8 cellular contexts compared by ENCODE assay signal in the genomic region with DNA sequence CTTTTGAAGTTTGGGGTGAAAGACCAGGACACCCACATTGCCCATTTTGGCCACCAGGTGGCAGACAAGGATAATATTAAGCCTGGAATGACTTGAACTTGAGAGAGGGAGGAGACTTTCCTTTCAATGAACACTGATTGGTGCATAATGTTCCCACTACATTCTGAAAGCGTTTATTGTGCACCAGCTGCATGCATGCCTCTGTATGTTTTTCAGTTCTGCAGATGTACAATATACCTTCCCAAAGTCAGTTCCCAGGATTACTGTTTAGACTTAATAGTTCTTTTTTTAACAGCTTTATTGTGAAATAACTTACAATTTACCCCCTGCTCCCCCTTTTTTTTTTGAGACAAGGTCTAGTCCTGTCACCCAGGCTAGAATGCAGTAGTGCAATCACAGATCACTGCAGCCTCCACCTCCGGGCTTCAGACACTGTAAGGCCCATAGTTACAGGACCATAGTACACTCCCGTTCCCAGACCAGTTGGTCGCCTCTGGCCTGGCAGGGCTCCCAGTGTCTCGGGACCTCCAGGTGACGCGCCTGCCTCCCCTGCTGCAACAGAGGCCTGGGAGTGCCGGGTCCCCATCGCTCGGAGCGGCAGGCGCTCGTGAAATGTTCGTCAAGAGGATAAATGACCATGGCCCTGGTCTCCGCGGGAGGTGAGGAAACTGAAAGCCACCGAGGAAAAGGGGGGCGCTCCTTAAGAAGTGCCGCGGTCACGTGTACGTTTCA. TPM values are rescaled to one million over a fixed set of nuclear protein-coding genes. Genes with fewer than 3 reads are reported as not detected.
DNase-seq lines count a peak whose midpoint lies in the region; ATAC-seq and TF ChIP-seq lines count a peak whose summit lies in the region.

No MANE protein-coding gene starts in this region.

- DNase-seq in Right ventricle myocardium inferior (ENCODE audit: missing footprints), result peak; percentile 80
- no peak for DNase-seq in cardiac septum (ENCODE audit: low spot score)
- peak; percentile 56 for DNase-seq in NCI-H526 treated with DMSO at 0.1 percent for 48 hours (lab: John Stamatoyannopoulos, UW)
- DNase-seq in activated CD4-positive, alpha-beta T cell treated with anti-CD3 and anti-CD28 coated beads, Interleukin-2, amount 50 U/mL, for 1 hour, result peak; percentile 85
- DNase-seq in dermis microvascular lymphatic vessel endothelial cell (ENCODE audit: low read depth in 2 of 2), result peak; percentile 71 to 80
- DNase-seq in lower leg skin (ENCODE audit: low spot score in 2 of 2), result peak; percentile 79 to 95
- peak; percentile 75 to 76 for DNase-seq in stimulated activated CD4-positive, alpha-beta T cell treated with anti-CD3 and anti-CD28 coated beads, Interleukin-4, amount 100 ng/mL, for 4 hours

- intact Hi-C loops in Right ventricle myocardium inferior (cut with DNase I) (loop anchor here (10.0 kb wide), 1 partner anchor 447 kb away; a partner anchor contains a TSS), cardiac septum (cut with DNase I) (loop anchor here (1.0 kb wide), 1 partner anchor 52 kb away; no protein-coding TSS in a partner anchor), lower leg skin (cut with DNase I; ENCODE audit: low total_unique reads) (no loop called here)

- H3K4me3 ChIP-seq in lower leg skin (ENCODE audit: low read depth, poor library complexity, severe bottlenecking), result peak overlapping the region; percentile 38

- TF ChIP-seq CTCF in lower leg skin (IDR thresholded peaks at IDR 0.05), result peak; percentile 53 to 83 (median 66)

- TF ChIP-seq POLR2A in lower leg skin (IDR thresholded peaks at IDR 0.05), result no peak

- ATAC-seq in Right ventricle myocardium inferior, result peak; percentile 74
- peak; percentile 65 for ATAC-seq in HG03280 (IDR thresholded peaks at IDR 0.05; ENCODE audit: unreplicated experiment)

- WGBS in lower leg skin, 2 donors, result 0 to 1% methylated on average over 22 of the region's 22 CpGs

RNA-seq across cellular contexts. Expression of a gene that starts 12.2 kb away (rescaled TPM):
- total RNA-seq in Right ventricle myocardium inferior (126 TPM), cardiac septum (64.0 TPM), dermis microvascular lymphatic vessel endothelial cell (13.1 and 16.2 TPM in 2 replicates), lower leg skin (10 to 100 TPM; 37.4 to 90.2 (median 50.2) TPM)

RNA-seq across cellular contexts. Expression of a gene that starts 13.3 kb away (rescaled TPM):
- total RNA-seq in Right ventricle myocardium inferior (127 TPM), cardiac septum (118 TPM), dermis microvascular lymphatic vessel endothelial cell (135 and 156 TPM in 2 replicates), lower leg skin (10 to 100 TPM; 39.3 to 60.3 (median 55.4) TPM)

RNA-seq across cellular contexts. Expression of a gene that starts 13.6 kb away (rescaled TPM):
- 0.78 TPM for total RNA-seq in Right ventricle myocardium inferior
- 0.62 TPM for total RNA-seq in cardiac septum
- not detected in 2 replicates for total RNA-seq in dermis microvascular lymphatic vessel endothelial cell
- 1 to 10 TPM in 3 of 4 donors, under 1 TPM in 1; 0.59 to 1.3 (median 1.2) TPM for total RNA-seq in lower leg skin

RNA-seq across cellular contexts. Expression of a gene that starts 22.1 kb away (rescaled TPM):
- total RNA-seq in Right ventricle myocardium inferior (84.3 TPM), cardiac septum (245 TPM), dermis microvascular lymphatic vessel endothelial cell (0.25 and 1.0 TPM in 2 replicates), lower leg skin (10 to 100 TPM in 2 of 4 donors, 1 to 10 TPM in 2; 5.9 to 34.3 (median 17.4) TPM)

RNA-seq across cellular contexts. Expression of a gene that starts 28.8 kb away (rescaled TPM):
- 0.16 TPM for total RNA-seq in Right ventricle myocardium inferior
- 0.35 TPM for total RNA-seq in cardiac septum
- not detected in 2 replicates for total RNA-seq in dermis microvascular lymphatic vessel endothelial cell
- under 1 TPM in 2 of 4 donors, not detected in 2; 0.10 to 0.58 TPM for total RNA-seq in lower leg skin
